Comparison of ENCODE assay signal across 9 cellular contexts in the genomic region with DNA sequence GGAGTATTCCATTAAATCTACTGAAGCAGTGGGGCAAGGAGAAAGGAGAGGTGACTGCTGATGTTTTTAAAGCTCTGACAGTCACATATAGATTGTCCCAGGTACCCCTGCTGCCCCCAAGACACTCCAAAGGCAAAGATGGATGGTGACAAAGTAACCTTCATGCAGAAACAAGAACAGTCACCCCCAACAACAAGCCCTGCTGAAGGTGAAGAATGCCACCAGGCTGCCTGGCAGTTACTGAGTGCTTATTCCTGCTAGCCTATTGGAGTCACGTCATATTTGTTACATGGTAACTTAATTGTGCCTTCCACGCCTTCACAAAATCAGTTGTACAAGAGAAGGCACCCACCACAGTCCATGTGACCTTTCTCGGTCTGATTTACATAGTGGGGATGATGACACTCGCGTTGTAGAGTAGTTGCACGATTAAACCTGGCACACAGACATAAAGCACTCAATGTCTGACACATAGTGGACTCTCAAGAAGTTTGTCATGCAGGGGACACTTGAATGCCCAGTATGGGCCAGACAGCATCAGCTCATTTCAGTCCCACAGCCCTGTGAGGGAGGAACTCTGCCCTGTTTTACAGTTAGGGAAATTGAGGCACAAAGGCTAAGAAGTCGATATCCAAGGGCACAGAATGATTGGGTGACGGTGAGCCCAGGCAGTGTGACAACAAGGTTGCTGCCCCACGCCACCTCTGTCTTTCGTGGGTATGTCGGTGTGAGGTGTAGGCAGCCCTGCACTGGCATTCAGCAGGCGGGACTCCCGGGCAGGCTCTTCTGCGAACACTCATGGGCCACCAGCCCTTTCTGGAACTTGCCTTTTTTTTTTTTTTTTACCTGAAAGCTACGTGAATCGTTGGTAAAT.
DNase-seq lines count a peak whose midpoint lies in the region; ATAC-seq lines count a peak whose summit lies in the region.
"Had no signal": no experiment of that assay in that cellular context is flagged by ENCODE, and none has a peak within 500 bp of the region (broad histone marks: within the 10 kb centered on the region; RNA-seq: fewer than 3 reads in every experiment).

No MANE protein-coding gene starts in this region.

- peak; percentile 53 for DNase-seq in stimulated activated CD4-positive, alpha-beta T cell treated with anti-CD3 and anti-CD28 coated beads, Interleukin-4, amount 100 ng/mL, for 1 hour
- DNase-seq in NCI-H2029 treated with DMSO at 0.1 percent for 48 hours (lab: John Stamatoyannopoulos, UW) (no peak), GF-D8 (lab: John Stamatoyannopoulos, UW) (no peak), NCI-H1436 treated with DMSO at 0.1 percent for 48 hours (lab: John Stamatoyannopoulos, UW) (no peak), NCI-H345 (lab: John Stamatoyannopoulos, UW) (no peak)
- DNase-seq: esophagus squamous epithelium had no signal

- H3K4me3 Mint-ChIP-seq in activated T-helper 17 cell treated with anti-CD3 and anti-CD28 coated beads, Interleukin-2, amount 50 U/mL, for 72 hours, result peak overlapping the region; percentile 81

- no peaks in the 10 kb centered on the region for H3K9me3 Mint-ChIP-seq in activated T-helper 17 cell treated with anti-CD3 and anti-CD28 coated beads, Interleukin-2, amount 50 U/mL, for 72 hours

- H3K4me1 Mint-ChIP-seq in activated T-helper 17 cell treated with anti-CD3 and anti-CD28 coated beads, Interleukin-2, amount 50 U/mL, for 72 hours, result peaks cover 32% of the 10 kb centered on the region

- H3K27ac Mint-ChIP-seq in activated T-helper 17 cell treated with anti-CD3 and anti-CD28 coated beads, Interleukin-2, amount 50 U/mL, for 72 hours, result peak overlapping the region; percentile 84

- H3K27me3 Mint-ChIP-seq in activated T-helper 17 cell treated with anti-CD3 and anti-CD28 coated beads, Interleukin-2, amount 50 U/mL, for 72 hours, result no peaks in the 10 kb centered on the region

- peaks cover 26% of the 10 kb centered on the region for H3K36me3 Mint-ChIP-seq in activated T-helper 17 cell treated with anti-CD3 and anti-CD28 coated beads, Interleukin-2, amount 50 U/mL, for 72 hours (ENCODE audit: low read depth)

- ATAC-seq in GM19351 (IDR thresholded peaks at IDR 0.05; ENCODE audit: unreplicated experiment), result peak; percentile 33
- peak; percentile 25 for ATAC-seq in HG03097 (IDR thresholded peaks at IDR 0.05; ENCODE audit: low FRiP score, unreplicated experiment)
- ATAC-seq in activated T-helper 17 cell treated with anti-CD3 and anti-CD28 coated beads, Interleukin-2, amount 50 U/mL, for 72 hours (replicated peaks), result peak; percentile 82

Comparison
In these comparisons a context has a peak if more than half of its experiments do, and no peak if none do; other contexts are left out.
1. ATAC-seq: peak in every context shown above with its lines; median percentile 82 in activated T-helper 17 cell treated with anti-CD3 and anti-CD28 coated beads, Interleukin-2, amount 50 U/mL, for 72 hours; 33 in GM19351; 25 in HG03097.